Comparison of ENCODE assay signal across 29 cellular contexts in genomic region chr1:236819856-236820255, GRCh38.
"Had no signal": no experiment of that assay in that cellular context is flagged by ENCODE, and none has a peak within 500 bp of the region (broad histone marks: within the 10 kb centered on the region; RNA-seq: fewer than 3 reads in every experiment).

No MANE protein-coding gene starts in this region.

- H3K9me3 ChIP-seq: neutrophil, pancreas, psoas muscle, right lobe of liver, sigmoid colon, suprapubic skin, testis, tibial artery, transverse colon, upper lobe of right lung, uterus had no signal

- H3K9me3 Mint-ChIP-seq: naive thymus-derived CD8-positive, alpha-beta T cell; natural killer cell treated with Interleukin-12 subunit alpha and Interleukin-12 subunit beta and Interleukin-15 and Interleukin-18, amount 100 ng/mL, for 72 hours; nephron progenitor cell; neural crest cell; stimulated activated effector memory CD8-positive, alpha-beta T cell treated with anti-CD3 and anti-CD28 coated beads, Interleukin-12 subunit alpha, Interleukin-12 subunit beta, amount 100 ng/mL, for 72 hours; stimulated activated naive CD8-positive, alpha-beta T cell treated with anti-CD3 and anti-CD28 coated beads, Interleukin-15, amount 100 ng/mL, for 72 hours; type B pancreatic cell had no signal

- H3K4me1 Mint-ChIP-seq: nephron progenitor cell had no signal

- H3K27ac ChIP-seq: neutrophil, pancreas, psoas muscle, right lobe of liver, sigmoid colon, suprapubic skin, testis, tibial artery, transverse colon, upper lobe of right lung, uterus had no signal

- H3K27me3 ChIP-seq: neutrophil, pancreas, right lobe of liver, sigmoid colon, suprapubic skin, testis, tibial artery, transverse colon, upper lobe of right lung, uterus had no signal

- H3K4me3 ChIP-seq: pancreas, psoas muscle, right lobe of liver, sigmoid colon, suprapubic skin, testis, tibial artery, transverse colon, upper lobe of right lung, uterus had no signal

- DNase-seq: naive thymus-derived CD8-positive, alpha-beta T cell; nephron progenitor cell; nucleus accumbens; pancreas; psoas muscle; right cardiac atrium; right lobe of liver; sigmoid colon; small intestine; stimulated activated CD4-positive, alpha-beta T cell treated with anti-CD3 and anti-CD28 coated beads, Interleukin-15, amount 100 ng/mL, for 24 hours; stimulated activated CD4-positive, alpha-beta T cell treated with anti-CD3 and anti-CD28 coated beads, Interleukin-2, amount 100 ng/mL, for 24 hours; stimulated activated CD4-positive, alpha-beta T cell treated with anti-CD3 and anti-CD28 coated beads, Interleukin-2, amount 100 ng/mL, for 48 hours; stimulated activated CD4-positive, alpha-beta T cell treated with anti-CD3 and anti-CD28 coated beads, Interleukin-4, amount 100 ng/mL, for 24 hours; stimulated activated naive CD4-positive, alpha-beta T cell; stimulated activated naive CD8-positive, alpha-beta T cell treated with anti-CD3 and anti-CD28 coated beads, Interleukin-15, amount 100 ng/mL, for 72 hours; stimulated activated naive CD8-positive, alpha-beta T cell treated with anti-CD3 and anti-CD28 coated beads, Interleukin-15, Interleukin-2, amounts not matched to agents 100 U/mL and 50 U/mL, for 24 hours; substantia nigra; testis; tibial artery; transverse colon; upper lobe of right lung; uterus had no signal

- H3K4me3 Mint-ChIP-seq: naive thymus-derived CD8-positive, alpha-beta T cell; natural killer cell treated with Interleukin-12 subunit alpha and Interleukin-12 subunit beta and Interleukin-15 and Interleukin-18, amount 100 ng/mL, for 72 hours; nephron progenitor cell; neural crest cell; stimulated activated effector memory CD8-positive, alpha-beta T cell treated with anti-CD3 and anti-CD28 coated beads, Interleukin-12 subunit alpha, Interleukin-12 subunit beta, amount 100 ng/mL, for 72 hours; stimulated activated naive CD8-positive, alpha-beta T cell treated with anti-CD3 and anti-CD28 coated beads, Interleukin-15, amount 100 ng/mL, for 72 hours; type B pancreatic cell had no signal

- H3K27me3 Mint-ChIP-seq: naive thymus-derived CD8-positive, alpha-beta T cell; natural killer cell treated with Interleukin-12 subunit alpha and Interleukin-12 subunit beta and Interleukin-15 and Interleukin-18, amount 100 ng/mL, for 72 hours; progenitor cell of endocrine pancreas; stimulated activated naive CD8-positive, alpha-beta T cell treated with anti-CD3 and anti-CD28 coated beads, Interleukin-15, amount 100 ng/mL, for 72 hours; type B pancreatic cell had no signal

- H3K27ac Mint-ChIP-seq: natural killer cell treated with Interleukin-12 subunit alpha and Interleukin-12 subunit beta and Interleukin-15 and Interleukin-18, amount 100 ng/mL, for 72 hours; progenitor cell of endocrine pancreas; stimulated activated effector memory CD8-positive, alpha-beta T cell treated with anti-CD3 and anti-CD28 coated beads, Interleukin-12 subunit alpha, Interleukin-12 subunit beta, amount 100 ng/mL, for 72 hours; type B pancreatic cell had no signal

- ATAC-seq: naive thymus-derived CD8-positive, alpha-beta T cell; natural killer cell treated with Interleukin-12 subunit alpha and Interleukin-12 subunit beta and Interleukin-15 and Interleukin-18, amount 100 ng/mL, for 72 hours; pancreas; psoas muscle; right cardiac atrium; right lobe of liver; stimulated activated effector memory CD8-positive, alpha-beta T cell treated with anti-CD3 and anti-CD28 coated beads, Interleukin-12 subunit alpha, Interleukin-12 subunit beta, amount 100 ng/mL, for 72 hours; stimulated activated naive CD8-positive, alpha-beta T cell treated with anti-CD3 and anti-CD28 coated beads, Interleukin-15, amount 100 ng/mL, for 72 hours; stimulated activated naive CD8-positive, alpha-beta T cell treated with anti-CD3 and anti-CD28 coated beads, Interleukin-15, Interleukin-2, amounts not matched to agents 100 U/mL and 50 U/mL, for 24 hours; upper lobe of right lung had no signal

- H3K4me1 ChIP-seq: pancreas, psoas muscle, right lobe of liver, sigmoid colon, suprapubic skin, testis, tibial artery, transverse colon, upper lobe of right lung, uterus had no signal
